16 cellular contexts compared by ENCODE assay signal in genomic region chr5:122153230-122153629, GRCh38. TPM values are rescaled to one million over a fixed set of nuclear protein-coding genes. Genes with fewer than 3 reads are reported as not detected.
DNase-seq lines count a peak whose midpoint lies in the region; ATAC-seq and TF ChIP-seq lines count a peak whose summit lies in the region.
"Had no signal": no experiment of that assay in that cellular context is flagged by ENCODE, and none has a peak within 500 bp of the region (broad histone marks: within the 10 kb centered on the region; RNA-seq: fewer than 3 reads in every experiment).

No MANE protein-coding gene starts in this region.

- H3K27me3 ChIP-seq in mammary epithelial cell (ENCODE audit: insufficient read depth, low read length) (no peaks in the 10 kb centered on the region), mucosa of rectum (ENCODE audit: control insufficient read depth in 2 of 2, insufficient read depth in 2 of 2, low read length in 2 of 2) (no peaks in the 10 kb centered on the region), ovary (no peaks in the 10 kb centered on the region)
- H3K27me3 ChIP-seq: testis had no signal

- CTCF ChIA-PET in mammary epithelial cell (lab: Charles Lee; ENCODE audit: low non-redundant PET), result no interaction called here

- H3K9ac ChIP-seq in mammary epithelial cell (ENCODE audit: insufficient read depth, low read length), result no peak overlapping the region
- H3K9ac ChIP-seq in mucosa of rectum (ENCODE audit: low read depth in 1 of 2, low read length in 2 of 2), result no peak overlapping the region

- dilution Hi-C loops in mammary epithelial cell (cut with HindIII; ENCODE audit: low sequenced_read_pairs), result no loop called here

- H3K9me3 ChIP-seq in mammary epithelial cell (replicated peaks; ENCODE audit: insufficient read depth, low read length), result no peaks in the 10 kb centered on the region
- no peaks in the 10 kb centered on the region for H3K9me3 ChIP-seq in mucosa of rectum (ENCODE audit: control insufficient read depth in 2 of 2, low read length in 2 of 2)
- no peaks in the 10 kb centered on the region for H3K9me3 ChIP-seq in ovary
- H3K9me3 ChIP-seq: left ventricle myocardium inferior, testis had no signal

- no peak overlapping the region for H2AFZ ChIP-seq in mammary epithelial cell (ENCODE audit: low read depth, low read length)

- intact Hi-C loops in mammary epithelial cell (cut with micrococcal nuclease), result no loop called here
- intact Hi-C loops in ovary (cut with DNase I), result no loop called here

- H3K4me1 ChIP-seq in mammary epithelial cell (ENCODE audit: insufficient read depth, low read length), result peaks cover 3% of the 10 kb centered on the region
- H3K4me1 ChIP-seq in mucosa of rectum (ENCODE audit: control insufficient read depth in 2 of 2, insufficient read depth in 2 of 2, low read length in 2 of 2), result peaks cover 0 to 3% of the 10 kb centered on the region in 2 donors
- peaks cover 1% of the 10 kb centered on the region for H3K4me1 ChIP-seq in ovary (ENCODE audit: insufficient read depth)
- H3K4me1 ChIP-seq: left ventricle myocardium inferior had no signal

- H3K4me3 ChIP-seq in mammary epithelial cell (replicated peaks in 1 of 3; ENCODE audit: insufficient read depth in 1 of 3, low read depth in 2 of 3, low read length in 3 of 3) (no peak overlapping the region), mucosa of rectum (ENCODE audit: low read length in 2 of 2) (no peak overlapping the region), ovary (no peak overlapping the region)
- H3K4me3 ChIP-seq: GM12878, left ventricle myocardium inferior, testis had no signal

- no TSS peak for BruUV-seq in mammary epithelial cell (replicated peaks; lab: Mats Ljungman, UMichigan)

- H4K20me1 ChIP-seq in mammary epithelial cell (ENCODE audit: insufficient read depth, low read length), result no peaks in the 10 kb centered on the region

- in situ Hi-C loops in mammary epithelial cell (cut with MboI; ENCODE audit: low sequenced_read_pairs in 2 of 2), result loop anchor here (10.0 kb wide), 2 partner anchors 48 to 188 kb away; partner anchors contain the start of gene SRFBP1 (in 1 of the 2)

- H3K79me2 ChIP-seq in mammary epithelial cell (ENCODE audit: insufficient read depth, low read length), result no peaks in the 10 kb centered on the region

- no peaks in the 10 kb centered on the region for H3K36me3 ChIP-seq in mammary epithelial cell (ENCODE audit: insufficient read depth, low read length)
- no peaks in the 10 kb centered on the region for H3K36me3 ChIP-seq in mucosa of rectum (ENCODE audit: control insufficient read depth in 2 of 2, insufficient read depth in 2 of 2, low read length in 2 of 2)
- no peaks in the 10 kb centered on the region for H3K36me3 ChIP-seq in ovary
- H3K36me3 ChIP-seq: left ventricle myocardium inferior had no signal

- TF ChIP-seq CTCF in mammary epithelial cell (conservative IDR thresholded peaks at IDR 0.05 in 1 of 2, IDR thresholded peaks at IDR 0.05 in 1 of 2; ENCODE audit: extremely low read depth in 1 of 2, insufficient read depth in 1 of 2, low read depth in 1 of 2, low read length in 2 of 2), result no peak
- no peak for TF ChIP-seq CTCF in ovary (IDR thresholded peaks at IDR 0.05)

- DNase-seq in A172 (ENCODE audit: low spot score) (peak; percentile 80), HT1080 (ENCODE audit: low read depth) (peak; percentile 41), mammary epithelial cell (peak; percentile 58), ovary (no peak), inferior parietal cortex (ENCODE audit: extremely low spot score) (no peak)
- DNase-seq: activated CD4-positive, alpha-beta T cell treated with anti-CD3 and anti-CD28 coated beads, Interleukin-2, amount 50 U/mL, for 4 hours; DMS153; left ventricle myocardium inferior; NCI-H1694 treated with DMSO at 0.1 percent for 48 hours; SHP77; testis had no signal

- no peak for TF ChIP-seq EP300 in ovary (IDR thresholded peaks at IDR 0.05)

- no peak overlapping the region for H3K4me2 ChIP-seq in mammary epithelial cell (ENCODE audit: insufficient read depth, low read depth, low read length)

- 54% methylated on average over 2 of the region's 2 CpGs for WGBS in mammary epithelial cell (ENCODE audit: low coverage, missing lambda C conversion rate)
- WGBS in ovary, 3 donors, result 4 to 11% (median 9%) methylated on average over 2 of the region's 2 CpGs

- H3K27ac ChIP-seq in mammary epithelial cell (ENCODE audit: insufficient read depth, low read depth, low read length) (no peak overlapping the region), mucosa of rectum (ENCODE audit: low read depth in 2 of 2, low read length in 2 of 2) (peak overlapping the region; percentile 3 to 44), ovary (no peak overlapping the region)
- H3K27ac ChIP-seq: left ventricle myocardium inferior, testis had no signal

- ATAC-seq in GM21526 (IDR thresholded peaks at IDR 0.05; ENCODE audit: low FRiP score, unreplicated experiment), result no peak
- ATAC-seq in HG03565 (IDR thresholded peaks at IDR 0.05; ENCODE audit: unreplicated experiment), result no peak
- ATAC-seq: activated T-helper 17 cell treated with anti-CD3 and anti-CD28 coated beads, Interleukin-2, amount 50 U/mL, for 72 hours; GM12878 had no signal

- TF ChIP-seq POLR2A in ovary (IDR thresholded peaks at IDR 0.05), result no peak

RNA-seq across cellular contexts. Expression of gene ZNF474, which starts 23.9 kb away (rescaled TPM):
- not detected in 2 replicates for total RNA-seq in A172 (2014; rRNA removed; shearing (Covaris generic))
- total RNA-seq in HT1080 (2014; rRNA removed; shearing (Covaris generic)), result 0.08 TPM in 1 of 2 replicates, not detected in the other
- polyA plus RNA-seq in HT1080 (2015; cell fraction: cytosol; rRNA removed), result 0.07 and 0.28 TPM in 2 replicates
- 0.06 and 0.60 TPM in 2 replicates for polyA plus RNA-seq in HT1080 (2015; cell fraction: nucleus; rRNA removed)
- total RNA-seq in mammary epithelial cell, result under 1 TPM; 0.19 to 0.33 TPM
- 0.10 TPM for polyA plus RNA-seq in mammary epithelial cell
- not detected for polyA minus RNA-seq in mammary epithelial cell
- 1 to 10 TPM in 1 of 7 donors, under 1 TPM in 5, not detected in 1; 0.12 to 5.7 (median 0.61) TPM for total RNA-seq in ovary
- polyA plus RNA-seq in ovary, result under 1 TPM; 0.13 to 0.18 TPM
- total RNA-seq: activated T-helper 17 cell treated with anti-CD3 and anti-CD28 coated beads, Interleukin-2, amount 50 U/mL, for 72 hours; left ventricle myocardium inferior had no signal

Comparison
In these comparisons a context has a peak if more than half of its experiments do, and no peak if none do; other contexts are left out.
1. DNase-seq: peak in A172 (single experiment), HT1080 (single experiment) and mammary epithelial cell (single experiment); none in ovary (0 of 5) and inferior parietal cortex (single experiment).
2. H3K27ac ChIP-seq: peak in mucosa of rectum (2 of 2); none in mammary epithelial cell (single experiment) and ovary (0 of 2).